Comparison of ENCODE assay signal across 8 cellular contexts in the genomic region with DNA sequence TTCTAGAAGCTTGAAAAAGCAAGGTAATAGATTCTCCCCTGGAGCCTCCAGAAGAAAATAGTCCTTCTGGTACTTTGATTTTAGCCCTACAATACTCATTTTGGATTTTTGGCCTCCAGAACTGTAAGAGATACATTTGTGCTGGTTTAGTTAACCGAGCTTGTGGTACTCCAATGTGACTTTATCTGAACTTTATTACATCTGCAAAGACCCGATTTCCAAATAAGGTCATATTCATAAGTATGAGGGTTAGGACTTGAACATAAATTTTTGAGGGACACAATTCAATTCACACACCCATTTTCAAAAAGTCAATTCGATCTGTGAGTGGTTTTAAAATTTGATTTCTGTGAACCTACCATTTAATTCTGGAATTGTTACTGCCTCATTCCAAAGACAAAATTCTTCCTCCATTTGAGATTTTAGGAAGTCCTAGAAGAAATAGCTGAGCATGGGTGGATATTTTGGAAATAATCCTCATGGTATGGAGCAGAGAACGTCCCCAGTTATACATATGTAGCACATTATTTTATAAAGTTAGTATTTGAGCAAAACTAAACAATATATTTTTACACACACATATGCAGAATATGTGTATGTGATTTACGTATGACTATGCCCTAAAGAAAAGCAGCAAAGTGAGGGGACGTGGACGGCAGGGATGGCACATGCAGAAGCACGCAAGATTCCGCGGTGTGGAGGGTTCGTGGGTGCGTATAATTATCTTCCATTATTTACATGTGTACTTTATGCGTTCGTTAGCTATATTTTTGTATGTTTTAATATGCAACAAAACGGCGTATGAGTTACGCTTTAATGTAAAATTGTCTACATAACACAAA. TPM values are rescaled to one million over a fixed set of nuclear protein-coding genes. Genes with fewer than 3 reads are reported as not detected.
A peak's percentile ranks its signal among the peaks of the same experiment; 100 is the strongest.
DNase-seq lines count a peak whose midpoint lies in the region; ATAC-seq and TF ChIP-seq lines count a peak whose summit lies in the region.

No MANE protein-coding gene starts in this region.

- peak overlapping the region; percentile 96 for H2AFZ ChIP-seq in neural progenitor cell (replicated peaks)

- peak overlapping the region; percentile 99 for H3K27ac Mint-ChIP-seq in endodermal cell
- H3K27ac Mint-ChIP-seq in neural progenitor cell: peak overlapping the region; percentile 96

- no peaks in the 10 kb centered on the region for H3K9me3 ChIP-seq in Panc1 (ENCODE audit: control insufficient read depth, insufficient read depth, low read depth, low read length)
- H3K9me3 ChIP-seq in endodermal cell (ENCODE audit: control insufficient read depth, low read length): no peaks in the 10 kb centered on the region
- H3K9me3 ChIP-seq in neural progenitor cell (ENCODE audit: low read depth): no peaks in the 10 kb centered on the region

- peaks cover 8% of the 10 kb centered on the region for H3F3A ChIP-seq in neural progenitor cell (ENCODE audit: low read depth)

- H3K27ac ChIP-seq in Panc1 (ENCODE audit: low read length) (peak overlapping the region; percentile 86), endodermal cell (ENCODE audit: low read depth, low read length) (no peak overlapping the region), neural progenitor cell (no peak overlapping the region)

- H3K27me3 ChIP-seq in Panc1 (ENCODE audit: control insufficient read depth, insufficient read depth, low read length): no peaks in the 10 kb centered on the region
- no peaks in the 10 kb centered on the region for H3K27me3 ChIP-seq in endodermal cell (ENCODE audit: control insufficient read depth, insufficient read depth, low read length, poor library complexity, severe bottlenecking)
- no peaks in the 10 kb centered on the region for H3K27me3 ChIP-seq in neural progenitor cell

- intact Hi-C loops in Panc1 (cut with micrococcal nuclease; ENCODE audit: unreplicated experiment): no loop called here

- ATAC-seq in Panc1 (no peak), GM19035 (IDR thresholded peaks at IDR 0.05; ENCODE audit: unreplicated experiment) (no peak), GM19395 (IDR thresholded peaks at IDR 0.05; ENCODE audit: unreplicated experiment) (no peak), HG02885 (IDR thresholded peaks at IDR 0.05; ENCODE audit: poor library complexity, unreplicated experiment) (no peak)

- in situ Hi-C loops in Panc1 (cut with HindIII; ENCODE audit: low pct_unique_long_range_greater_than_20kb, low sequenced_read_pairs): no loop called here
- in situ Hi-C loops in GM13977 (cut with MboI; ENCODE audit: low pct_unique_long_range_greater_than_20kb, low sequenced_read_pairs, unreplicated experiment): no loop called here

- H3K9me3 Mint-ChIP-seq in endodermal cell: no peaks in the 10 kb centered on the region
- H3K9me3 Mint-ChIP-seq in neural progenitor cell: no peaks in the 10 kb centered on the region

- H4K20me1 ChIP-seq in neural progenitor cell (ENCODE audit: low read depth): no peaks in the 10 kb centered on the region

- H3K36me3 Mint-ChIP-seq in endodermal cell (ENCODE audit: low read depth): peaks cover 2% of the 10 kb centered on the region
- no peaks in the 10 kb centered on the region for H3K36me3 Mint-ChIP-seq in neural progenitor cell

- H3K27me3 Mint-ChIP-seq in endodermal cell (ENCODE audit: insufficient read depth) (no peaks in the 10 kb centered on the region), neural progenitor cell (ENCODE audit: insufficient read depth, low read depth) (no peaks in the 10 kb centered on the region)

- H3K4me2 ChIP-seq in neural progenitor cell: peak overlapping the region; percentile 95

- H3K9ac ChIP-seq in endodermal cell (ENCODE audit: extremely low read depth, low read length, poor library complexity, severe bottlenecking): peak overlapping the region; percentile 81
- H3K9ac ChIP-seq in neural progenitor cell: peak overlapping the region; percentile 40

- DNase-seq in ELR (ENCODE audit: low read depth) (peak; percentile 39), Panc1 (ENCODE audit: low read depth, low spot score) (no peak), endodermal cell (no peak), neural progenitor cell (ENCODE audit: low spot score) (no peak), GM13977 (ENCODE audit: low spot score) (no peak)

- POLR2A ChIA-PET in Panc1 (lab: Charles Lee): interaction anchor here (0.6 kb wide), 1 partner anchor 255 kb away, joined by 5 read pairs; no protein-coding TSS in a partner anchor

- H3K4me1 ChIP-seq in Panc1 (ENCODE audit: control insufficient read depth, insufficient read depth, low read length): peaks cover 11% of the 10 kb centered on the region; the same call in 1 of the 2 replicates
- H3K4me1 ChIP-seq in endodermal cell (ENCODE audit: control insufficient read depth, insufficient read depth, low read length): no peaks in the 10 kb centered on the region
- H3K4me1 ChIP-seq in neural progenitor cell: peaks cover 18% of the 10 kb centered on the region

- WGBS in endodermal cell (ENCODE audit: insufficient coverage in 1 of 2, insufficient read length in 1 of 2), 2 experiments: 86 to 93% methylated on average over 3 to 14 of the region's 17 CpGs

- H3K36me3 ChIP-seq in Panc1 (ENCODE audit: control insufficient read depth, insufficient read depth, low read length): peaks cover 8% of the 10 kb centered on the region; the same call in 1 of the 2 replicates
- peaks cover 2% of the 10 kb centered on the region for H3K36me3 ChIP-seq in endodermal cell (ENCODE audit: control insufficient read depth, insufficient read depth, low read length)
- no peaks in the 10 kb centered on the region for H3K36me3 ChIP-seq in neural progenitor cell

- peaks cover 12% of the 10 kb centered on the region for H3K4me1 Mint-ChIP-seq in endodermal cell
- H3K4me1 Mint-ChIP-seq in neural progenitor cell: peaks cover 23% of the 10 kb centered on the region

- H3K4me3 ChIP-seq in Panc1 (ENCODE audit: low read depth in 2 of 2, low read length in 2 of 2): peak overlapping the region; percentile 89 to 92
- H3K4me3 ChIP-seq in endodermal cell (ENCODE audit: low read length): peak overlapping the region; percentile 100
- peak overlapping the region; percentile 81 for H3K4me3 ChIP-seq in neural progenitor cell

- H3K4me3 Mint-ChIP-seq in endodermal cell: peak overlapping the region; percentile 97
- H3K4me3 Mint-ChIP-seq in neural progenitor cell: peak overlapping the region; percentile 96

- TSS peak; percentile 78 for BruUV-seq in Panc1 (replicated peaks; lab: Mats Ljungman, UMichigan)

- CTCF ChIA-PET in Panc1 (lab: Charles Lee): interaction anchor here (0.6 kb wide), 1 partner anchor 52 kb away, joined by 9 read pairs; no protein-coding TSS in a partner anchor

- H3K79me2 ChIP-seq in neural progenitor cell (ENCODE audit: low read depth): peaks cover 41% of the 10 kb centered on the region

- TF ChIP-seq CTCF in Panc1 (IDR thresholded peaks at IDR 0.05) (no peak), endodermal cell (conservative IDR thresholded peaks at IDR 0.05) (no peak), neural progenitor cell (IDR thresholded peaks at IDR 0.05) (no peak), GM13977 (IDR thresholded peaks at IDR 0.05; ENCODE audit: extremely low read depth, insufficient read depth, missing control alignments) (no peak)

RNA-seq across cellular contexts. Expression of a gene that starts 0.9 kb away (rescaled TPM):
- 28.9 TPM for total RNA-seq in Panc1 (2021; ENCODE audit: unreplicated experiment)
- polyA plus RNA-seq in Panc1 (2012; ENCODE audit: insufficient read length): 8.0 TPM
- total RNA-seq in endodermal cell: 10 to 100 TPM; 27.8 to 30.7 TPM
- polyA plus RNA-seq in endodermal cell (2013, experiment 1 of 2): 25.2 TPM
- polyA plus RNA-seq in endodermal cell (2013, experiment 2 of 2): 21.4 TPM
- total RNA-seq in neural progenitor cell (ENCODE audit: low replicate concordance): 32.9 and 53.3 TPM in 2 replicates

RNA-seq across cellular contexts. Expression of a gene that starts 44.8 kb away (rescaled TPM):
- total RNA-seq in Panc1 (2021; ENCODE audit: unreplicated experiment) (1.3 TPM), endodermal cell (1 to 10 TPM; 1.7 TPM), neural progenitor cell (ENCODE audit: low replicate concordance) (3.5 and 6.7 TPM in 2 replicates)
- polyA plus RNA-seq in Panc1 (2012; ENCODE audit: insufficient read length): 0.94 TPM
- 1.2 TPM for polyA plus RNA-seq in endodermal cell (2013, experiment 1 of 2)
- 1.6 TPM for polyA plus RNA-seq in endodermal cell (2013, experiment 2 of 2)
